9 cellular contexts compared by ENCODE assay signal in genomic region chr20:22795897-22796296, GRCh38.
DNase-seq lines count a peak whose midpoint lies in the region; ATAC-seq and TF ChIP-seq lines count a peak whose summit lies in the region.
"Had no signal": no experiment of that assay in that cellular context is flagged by ENCODE, and none has a peak within 500 bp of the region (broad histone marks: within the 10 kb centered on the region; RNA-seq: fewer than 3 reads in every experiment).

No MANE protein-coding gene starts in this region.

- H3K27ac ChIP-seq in adrenal gland: peak overlapping the region in 1 of 5 donors; percentile 55

- no peak for TF ChIP-seq CTCF in adrenal gland (IDR thresholded peaks at IDR 0.05)

- H3K4me3 ChIP-seq in adrenal gland: no peak overlapping the region

- H3K27me3 ChIP-seq in adrenal gland: no peaks in the 10 kb centered on the region

- peak; percentile 91 for DNase-seq in GM04503 (ENCODE audit: low read depth)
- peak in 6 of 7 donors; percentile 37 to 71 (median 52) for DNase-seq in adrenal gland
- peak; percentile 97 for DNase-seq in glomerular endothelial cell (ENCODE audit: extremely low read depth, low read depth, low spot score)
- peak; percentile 70 for DNase-seq in sciatic nerve (ENCODE audit: low spot score)
- no peak for DNase-seq in activated CD4-positive, alpha-beta T cell treated with anti-CD3 and anti-CD28 coated beads, Interleukin-2, amount 50 U/mL, for 48 hours
- DNase-seq in NOMO-1 (lab: John Stamatoyannopoulos, UW; ENCODE audit: unreplicated experiment in 2 of 2): no peak
- DNase-seq in cerebellar cortex (ENCODE audit: low spot score): no peak
- DNase-seq: stimulated activated CD4-positive, alpha-beta T cell treated with anti-CD3 and anti-CD28 coated beads, Interleukin-15, amount 100 ng/mL, for 24 hours had no signal

- no peaks in the 10 kb centered on the region for H3K4me1 ChIP-seq in adrenal gland (replicated peaks in 1 of 2)

- no peak for TF ChIP-seq POLR2A in adrenal gland (IDR thresholded peaks at IDR 0.05)

- H3K9me3 ChIP-seq in adrenal gland (replicated peaks in 1 of 3): no peaks in the 10 kb centered on the region

- WGBS in adrenal gland, 4 donors: 40 to 44% (median 40%) methylated on average over 5 of the region's 5 CpGs

- intact Hi-C loops in adrenal gland (cut with DNase I): no loop called here
- intact Hi-C loops in sciatic nerve (cut with DNase I): no loop called here

- H3K36me3 ChIP-seq in adrenal gland (replicated peaks in 1 of 2): no peaks in the 10 kb centered on the region

- ATAC-seq in sciatic nerve: peak; percentile 94
- no peak for ATAC-seq in HG02852 (IDR thresholded peaks at IDR 0.05; ENCODE audit: unreplicated experiment)

Comparison
In these comparisons a context has a peak if more than half of its experiments do, and no peak if none do; other contexts are left out.
1. DNase-seq: peak in GM04503 (single experiment), adrenal gland (6 of 7), glomerular endothelial cell (single experiment) and sciatic nerve (single experiment); none in activated CD4-positive, alpha-beta T cell treated with anti-CD3 and anti-CD28 coated beads, Interleukin-2, amount 50 U/mL, for 48 hours (0 of 2), NOMO-1 (0 of 2) and cerebellar cortex (single experiment).